In genomic region chr14:79584679-79585078, GRCh38 we compare ENCODE assay signal across 13 cellular contexts.
DNase-seq lines count a peak whose midpoint lies in the region; ATAC-seq, FAIRE-seq and TF ChIP-seq lines count a peak whose summit lies in the region.
"Had no signal": no experiment of that assay in that cellular context is flagged by ENCODE, and none has a peak within 500 bp of the region (broad histone marks: within the 10 kb centered on the region; RNA-seq: fewer than 3 reads in every experiment).

No MANE protein-coding gene starts in this region.

- DNase-seq in AG09319 (ENCODE audit: extremely low read depth, low read depth) = peak; percentile 39
- peak; percentile 89 for DNase-seq in LHCN-M2 (ENCODE audit: low read depth)
- DNase-seq in astrocyte of the spinal cord (ENCODE audit: low read depth, low spot score) = peak; percentile 94
- DNase-seq in keratinocyte (ENCODE audit: low read depth, low spot score) = peak; percentile 48
- no peak for DNase-seq in aorta
- DNase-seq in H7 = no peak
- DNase-seq in activated CD4-positive, alpha-beta T cell treated with anti-CD3 and anti-CD28 coated beads, Interleukin-2, amount 10 ng/mL, durations not matched to agents 7 days and 5 days = no peak
- DNase-seq: activated CD8-positive, alpha-beta T cell treated with anti-CD3 and anti-CD28 coated beads, Interleukin-2, amount 10 ng/mL, durations not matched to agents 7 days and 5 days; amygdala; COR-L47; gastrocnemius medialis; NCI-H2171 treated with DMSO at 0.1 percent for 48 hours had no signal

- peak overlapping the region; percentile 72 for H3K27ac ChIP-seq in keratinocyte (ENCODE audit: control insufficient read depth, insufficient read depth, low read length)
- no peak overlapping the region for H3K27ac ChIP-seq in aorta (ENCODE audit: low read depth in 1 of 2, low read length in 2 of 2)
- H3K27ac ChIP-seq: gastrocnemius medialis had no signal

- no peaks in the 10 kb centered on the region for H3K36me3 Mint-ChIP-seq in activated CD4-positive, alpha-beta T cell treated with anti-CD3 and anti-CD28 coated beads, Interleukin-2, amount 10 ng/mL, durations not matched to agents 7 days and 5 days (ENCODE audit: low read depth)

- H3K9ac ChIP-seq in keratinocyte (ENCODE audit: control insufficient read depth, extremely low read depth, insufficient read depth, low read length) = no peak overlapping the region

- no peaks in the 10 kb centered on the region for H4K20me1 ChIP-seq in keratinocyte (ENCODE audit: control insufficient read depth, extremely low read depth, insufficient read depth, low read length)

- H3K27me3 Mint-ChIP-seq in activated CD4-positive, alpha-beta T cell treated with anti-CD3 and anti-CD28 coated beads, Interleukin-2, amount 10 ng/mL, durations not matched to agents 7 days and 5 days = no peaks in the 10 kb centered on the region

- H3K4me1 ChIP-seq in keratinocyte (ENCODE audit: control insufficient read depth, extremely low read depth, insufficient read depth, low read length) = peaks cover 36% of the 10 kb centered on the region
- peaks cover 5 to 7% of the 10 kb centered on the region in 2 donors for H3K4me1 ChIP-seq in aorta (ENCODE audit: control insufficient read depth in 1 of 2, insufficient read depth in 2 of 2, low read length in 2 of 2)

- no peak overlapping the region for H3K4me3 Mint-ChIP-seq in activated CD4-positive, alpha-beta T cell treated with anti-CD3 and anti-CD28 coated beads, Interleukin-2, amount 10 ng/mL, durations not matched to agents 7 days and 5 days
- H3K4me3 Mint-ChIP-seq: activated CD8-positive, alpha-beta T cell treated with anti-CD3 and anti-CD28 coated beads, Interleukin-2, amount 10 ng/mL, durations not matched to agents 7 days and 5 days had no signal

- H3K27me3 ChIP-seq in keratinocyte (ENCODE audit: control insufficient read depth, extremely low read depth, insufficient read depth, low read length) (no peaks in the 10 kb centered on the region), aorta (ENCODE audit: control insufficient read depth in 1 of 2, insufficient read depth in 2 of 2, low read length in 1 of 2) (no peaks in the 10 kb centered on the region), H7 (ENCODE audit: control insufficient read depth, insufficient read depth, low read length) (no peaks in the 10 kb centered on the region)
- H3K27me3 ChIP-seq: gastrocnemius medialis had no signal

- no peak for ATAC-seq in aorta (ENCODE audit: low FRiP score)
- ATAC-seq in HG03460 (IDR thresholded peaks at IDR 0.05; ENCODE audit: unreplicated experiment) = no peak
- ATAC-seq: activated CD8-positive, alpha-beta T cell treated with anti-CD3 and anti-CD28 coated beads, Interleukin-2, amount 10 ng/mL, durations not matched to agents 7 days and 5 days; gastrocnemius medialis had no signal

- CTCF ChIA-PET in activated CD4-positive, alpha-beta T cell treated with anti-CD3 and anti-CD28 coated beads, Interleukin-2, amount 10 ng/mL, durations not matched to agents 7 days and 5 days (lab: Charles Lee) = no interaction called here

- peak; percentile 90 for FAIRE-seq in keratinocyte (lab: Jason Lieb, UNC)

- H3K36me3 ChIP-seq in keratinocyte (ENCODE audit: control insufficient read depth in 2 of 2, extremely low read depth in 1 of 2, insufficient read depth in 2 of 2, low read length in 2 of 2) = no peaks in the 10 kb centered on the region
- H3K36me3 ChIP-seq in aorta (ENCODE audit: control insufficient read depth in 1 of 2, insufficient read depth in 2 of 2, low read length in 1 of 2) = no peaks in the 10 kb centered on the region
- H3K36me3 ChIP-seq in H7 (replicated peaks; ENCODE audit: control insufficient read depth, insufficient read depth, low read length) = no peaks in the 10 kb centered on the region
- H3K36me3 ChIP-seq: gastrocnemius medialis had no signal

- no peak overlapping the region for H3K4me2 ChIP-seq in keratinocyte (ENCODE audit: control insufficient read depth, extremely low read depth, insufficient read depth, low read depth, low read length)

- in situ Hi-C loops in astrocyte of the spinal cord (cut with HindIII; ENCODE audit: low sequenced_read_pairs) = no loop called here

- POLR2A ChIA-PET in activated CD4-positive, alpha-beta T cell treated with anti-CD3 and anti-CD28 coated beads, Interleukin-2, amount 10 ng/mL, durations not matched to agents 7 days and 5 days (lab: Charles Lee) = no interaction called here

- dilution Hi-C loops in keratinocyte (cut with MboI; ENCODE audit: extremely low pct_ligation_motif_present, low sequenced_read_pairs) = no loop called here

- intact Hi-C loops in aorta (cut with DNase I) = no loop called here

- no peaks in the 10 kb centered on the region for H3K9me3 ChIP-seq in keratinocyte (ENCODE audit: control insufficient read depth, low read depth, low read length)
- H3K9me3 ChIP-seq in aorta (ENCODE audit: control insufficient read depth, low read length) = no peaks in the 10 kb centered on the region
- H3K9me3 ChIP-seq: gastrocnemius medialis had no signal

- 53 to 58% methylated on average over 2 of the region's 2 CpGs for WGBS in aorta, 2 donors

- no peak overlapping the region for H3K27ac Mint-ChIP-seq in activated CD4-positive, alpha-beta T cell treated with anti-CD3 and anti-CD28 coated beads, Interleukin-2, amount 10 ng/mL, durations not matched to agents 7 days and 5 days
- H3K27ac Mint-ChIP-seq: activated CD8-positive, alpha-beta T cell treated with anti-CD3 and anti-CD28 coated beads, Interleukin-2, amount 10 ng/mL, durations not matched to agents 7 days and 5 days had no signal

- no peaks in the 10 kb centered on the region for H3K79me2 ChIP-seq in keratinocyte (ENCODE audit: control insufficient read depth, insufficient read depth, low read length)

- no peaks in the 10 kb centered on the region for H3K4me1 Mint-ChIP-seq in activated CD4-positive, alpha-beta T cell treated with anti-CD3 and anti-CD28 coated beads, Interleukin-2, amount 10 ng/mL, durations not matched to agents 7 days and 5 days

- no peaks in the 10 kb centered on the region for H3K9me3 Mint-ChIP-seq in activated CD4-positive, alpha-beta T cell treated with anti-CD3 and anti-CD28 coated beads, Interleukin-2, amount 10 ng/mL, durations not matched to agents 7 days and 5 days

- no peak overlapping the region for H2AFZ ChIP-seq in keratinocyte (ENCODE audit: control insufficient read depth, low read length)

- peak; percentile 41 for TF ChIP-seq CTCF in AG09319 (IDR thresholded peaks at IDR 0.05; ENCODE audit: low read depth, low read length)
- peak; percentile 44 for TF ChIP-seq CTCF in astrocyte of the spinal cord (IDR thresholded peaks at IDR 0.05; ENCODE audit: low read depth, low read length)
- peak; percentile 38 to 67 (median 42) for TF ChIP-seq CTCF in keratinocyte (optimal IDR thresholded peaks at IDR 0.05 in 1 of 3, IDR thresholded peaks at IDR 0.05 in 1 of 3, conservative IDR thresholded peaks at IDR 0.05 in 1 of 3; ENCODE audit: extremely low read depth in 1 of 3, insufficient read depth in 2 of 3, low read length in 3 of 3)

- H3K9me1 ChIP-seq in keratinocyte (ENCODE audit: control insufficient read depth, extremely low read depth, insufficient read depth, low read length) = no peaks in the 10 kb centered on the region

- no peak overlapping the region for H3K4me3 ChIP-seq in astrocyte of the spinal cord (ENCODE audit: low read depth, low read length)
- no peak overlapping the region for H3K4me3 ChIP-seq in keratinocyte (ENCODE audit: control insufficient read depth in 2 of 3, extremely low read depth in 1 of 3, insufficient read depth in 2 of 3, low read depth in 1 of 3, low read length in 3 of 3)
- no peak overlapping the region for H3K4me3 ChIP-seq in aorta (ENCODE audit: low read length in 2 of 2)
- H3K4me3 ChIP-seq in H7 (ENCODE audit: insufficient read depth, low read depth, low read length) = no peak overlapping the region
- H3K4me3 ChIP-seq: gastrocnemius medialis had no signal

Comparison
In these comparisons a context has a peak if more than half of its experiments do, and no peak if none do; other contexts are left out.
1. DNase-seq: peak in AG09319 (single experiment), LHCN-M2 (single experiment), astrocyte of the spinal cord (single experiment) and keratinocyte (single experiment); none in aorta (0 of 2), H7 (single experiment) and activated CD4-positive, alpha-beta T cell treated with anti-CD3 and anti-CD28 coated beads, Interleukin-2, amount 10 ng/mL, durations not matched to agents 7 days and 5 days (single experiment).
2. Peak in every context shown above with its lines, with median percentiles within 50 percentile points of each other: CTCF ChIP-seq.